ENCODE assay signal across 15 cellular contexts in genomic region chr9:121745396-121745695, GRCh38.
DNase-seq lines count a peak whose midpoint lies in the region; ATAC-seq and TF ChIP-seq lines count a peak whose summit lies in the region.
"Had no signal": no experiment of that assay in that cellular context is flagged by ENCODE, and none has a peak within 500 bp of the region (broad histone marks: within the 10 kb centered on the region; RNA-seq: fewer than 3 reads in every experiment).

No MANE protein-coding gene starts in this region.

- H3K27me3 ChIP-seq in AG04450 (ENCODE audit: control insufficient read depth, insufficient read depth, low read length) (no peaks in the 10 kb centered on the region), OCI-LY1 (ENCODE audit: insufficient read depth, low read length) (no peaks in the 10 kb centered on the region), lower lobe of right lung (ENCODE audit: low read depth) (no peaks in the 10 kb centered on the region), spleen (replicated peaks in 1 of 7) (no peaks in the 10 kb centered on the region), endodermal cell (ENCODE audit: control insufficient read depth, insufficient read depth, low read length, poor library complexity, severe bottlenecking) (no peaks in the 10 kb centered on the region)

- no peaks in the 10 kb centered on the region for H3K79me2 ChIP-seq in OCI-LY1 (ENCODE audit: insufficient read depth, low read length)

- H2AFZ ChIP-seq in OCI-LY1 (ENCODE audit: low read length), result no peak overlapping the region

- POLR2A ChIA-PET in AG04450 (lab: Yijun Ruan, JAX), result no interaction called here

- no peak for TF ChIP-seq CTCF in AG04450 (IDR thresholded peaks at IDR 0.05; ENCODE audit: low read depth, low read length)
- TF ChIP-seq CTCF in OCI-LY1 (IDR thresholded peaks at IDR 0.05; ENCODE audit: low read length), result no peak
- no peak for TF ChIP-seq CTCF in lower lobe of right lung (IDR thresholded peaks at IDR 0.05)
- no peak for TF ChIP-seq CTCF in spleen (IDR thresholded peaks at IDR 0.05 in 8 of 11, conservative IDR thresholded peaks at IDR 0.05 in 3 of 11)
- no peak for TF ChIP-seq CTCF in endodermal cell (conservative IDR thresholded peaks at IDR 0.05)

- CTCF ChIA-PET in AG04450 (lab: Charles Lee), result interaction anchor here (1.0 to 2.1 kb wide), 2 partner anchors 11 to 199 kb away, joined by 3 to 10 read pairs; no protein-coding TSS in a partner anchor

- no peak for TF ChIP-seq POLR2A in spleen (IDR thresholded peaks at IDR 0.05)

- intact Hi-C loops in lower lobe of right lung (cut with DNase I) (no loop called here), spleen (cut with DNase I; ENCODE audit: low total_unique reads) (loop anchor here (10.0 kb wide), 1 partner anchor 249 kb away; no protein-coding TSS in a partner anchor)

- H3K9me3 ChIP-seq in AG04450 (ENCODE audit: control insufficient read depth, insufficient read depth, low read length) (no peaks in the 10 kb centered on the region), OCI-LY1 (ENCODE audit: low read length) (no peaks in the 10 kb centered on the region), lower lobe of right lung (no peaks in the 10 kb centered on the region), spleen (no peaks in the 10 kb centered on the region), endodermal cell (ENCODE audit: control insufficient read depth, low read length) (no peaks in the 10 kb centered on the region)
- H3K9me3 ChIP-seq: Caco-2 had no signal

- H3K36me3 Mint-ChIP-seq in endodermal cell (ENCODE audit: low read depth), result no peaks in the 10 kb centered on the region
- H3K36me3 Mint-ChIP-seq: IgD-negative memory B cell, natural killer cell had no signal

- H4K20me1 ChIP-seq in OCI-LY1 (ENCODE audit: insufficient read depth, low read length), result no peaks in the 10 kb centered on the region

- H3K36me3 ChIP-seq in OCI-LY1 (ENCODE audit: insufficient read depth, low read length) (no peaks in the 10 kb centered on the region), lower lobe of right lung (no peaks in the 10 kb centered on the region), spleen (no peaks in the 10 kb centered on the region), endodermal cell (ENCODE audit: control insufficient read depth, insufficient read depth, low read length) (no peaks in the 10 kb centered on the region)

- H3K27me3 Mint-ChIP-seq in endodermal cell (ENCODE audit: insufficient read depth), result no peaks in the 10 kb centered on the region
- H3K27me3 Mint-ChIP-seq: central memory CD8-positive, alpha-beta T cell; IgD-negative memory B cell had no signal

- no peaks in the 10 kb centered on the region for H3K9me3 Mint-ChIP-seq in endodermal cell
- H3K9me3 Mint-ChIP-seq: central memory CD8-positive, alpha-beta T cell; IgD-negative memory B cell; natural killer cell had no signal

- H3K4me3 ChIP-seq in AG04450 (ENCODE audit: low read depth, low read length), result no peak overlapping the region
- peak overlapping the region; percentile 25 for H3K4me3 ChIP-seq in OCI-LY1 (ENCODE audit: low read depth, low read length, poor library complexity, severe bottlenecking)
- H3K4me3 ChIP-seq in lower lobe of right lung, result no peak overlapping the region
- H3K4me3 ChIP-seq in spleen, result peak overlapping the region in 1 of 8 donors; percentile 68
- no peak overlapping the region for H3K4me3 ChIP-seq in endodermal cell (ENCODE audit: low read length)

- H3K4me3 Mint-ChIP-seq in endodermal cell, result no peak overlapping the region
- H3K4me3 Mint-ChIP-seq: central memory CD8-positive, alpha-beta T cell; IgD-negative memory B cell; natural killer cell had no signal

- H3K27ac Mint-ChIP-seq in endodermal cell, result no peak overlapping the region
- H3K27ac Mint-ChIP-seq: IgD-negative memory B cell, natural killer cell had no signal

- WGBS in spleen, 5 donors, result 91 to 98% (median 93%) methylated on average over 3 to 4 of the region's 4 CpGs
- 85% methylated on average over 4 of the region's 4 CpGs; no CpG with 5 or more reads in 1 of the 2 experiments for whole genome bisulfite sequencing in endodermal cell (ENCODE audit: insufficient coverage in 1 of 2, insufficient read length in 1 of 2), 2 experiments

- no peaks in the 10 kb centered on the region for H3F3A ChIP-seq in OCI-LY1 (ENCODE audit: insufficient read depth, low read length)

- no peaks in the 10 kb centered on the region for H3K9me2 ChIP-seq in OCI-LY1 (ENCODE audit: low read depth, low read length)

- ATAC-seq in lower lobe of right lung, result no peak
- ATAC-seq: natural killer cell had no signal

- peaks cover 21% of the 10 kb centered on the region for H3K4me1 Mint-ChIP-seq in endodermal cell

- H3K27ac ChIP-seq in AG04450 (ENCODE audit: low read depth, low read length), result peak overlapping the region; percentile 11
- H3K27ac ChIP-seq in OCI-LY1 (ENCODE audit: low read depth, low read length, poor library complexity, severe bottlenecking), result peak overlapping the region; percentile 93
- H3K27ac ChIP-seq in lower lobe of right lung, result peak overlapping the region; percentile 83
- peak overlapping the region in 6 of 8 donors; percentile 47 to 87 (median 85) for H3K27ac ChIP-seq in spleen
- no peak overlapping the region for H3K27ac ChIP-seq in endodermal cell (ENCODE audit: low read depth, low read length)

- H3K4me1 ChIP-seq in OCI-LY1 (ENCODE audit: insufficient read depth, low read length, severe bottlenecking) (peaks cover 85% of the 10 kb centered on the region), lower lobe of right lung (peaks cover 88% of the 10 kb centered on the region), spleen (peaks cover 28 to 89% (median 60%) of the 10 kb centered on the region in 6 donors), endodermal cell (ENCODE audit: control insufficient read depth, insufficient read depth, low read length) (peaks cover 25% of the 10 kb centered on the region)

- H3K9ac ChIP-seq in OCI-LY1 (ENCODE audit: low read length) (peak overlapping the region; percentile 65; the same call in 1 of the 2 replicates), endodermal cell (ENCODE audit: extremely low read depth, low read length, poor library complexity, severe bottlenecking) (no peak overlapping the region)

- no peak for DNase-seq in AG04450 (ENCODE audit: low read depth, low spot score)
- DNase-seq in lower lobe of right lung, result no peak
- DNase-seq in spleen, result no peak
- no peak for DNase-seq in HCEC 1CT
- DNase-seq in endodermal cell, result no peak
- DNase-seq in T-helper 1 cell, result no peak
- DNase-seq in NCI-H1417 treated with DMSO at 0.1 percent for 48 hours (lab: John Stamatoyannopoulos, UW), result no peak
- DNase-seq: Caco-2; natural killer cell; NCI-H1048; NCI-H2171; stimulated activated CD4-positive, alpha-beta T cell treated with anti-CD3 and anti-CD28 coated beads, Interleukin-4, amount 100 ng/mL, for 1 hour had no signal

- peak overlapping the region; percentile 52; the same call in 1 of the 2 replicates for H3K4me2 ChIP-seq in OCI-LY1 (ENCODE audit: low read length)
